In the genomic region with DNA sequence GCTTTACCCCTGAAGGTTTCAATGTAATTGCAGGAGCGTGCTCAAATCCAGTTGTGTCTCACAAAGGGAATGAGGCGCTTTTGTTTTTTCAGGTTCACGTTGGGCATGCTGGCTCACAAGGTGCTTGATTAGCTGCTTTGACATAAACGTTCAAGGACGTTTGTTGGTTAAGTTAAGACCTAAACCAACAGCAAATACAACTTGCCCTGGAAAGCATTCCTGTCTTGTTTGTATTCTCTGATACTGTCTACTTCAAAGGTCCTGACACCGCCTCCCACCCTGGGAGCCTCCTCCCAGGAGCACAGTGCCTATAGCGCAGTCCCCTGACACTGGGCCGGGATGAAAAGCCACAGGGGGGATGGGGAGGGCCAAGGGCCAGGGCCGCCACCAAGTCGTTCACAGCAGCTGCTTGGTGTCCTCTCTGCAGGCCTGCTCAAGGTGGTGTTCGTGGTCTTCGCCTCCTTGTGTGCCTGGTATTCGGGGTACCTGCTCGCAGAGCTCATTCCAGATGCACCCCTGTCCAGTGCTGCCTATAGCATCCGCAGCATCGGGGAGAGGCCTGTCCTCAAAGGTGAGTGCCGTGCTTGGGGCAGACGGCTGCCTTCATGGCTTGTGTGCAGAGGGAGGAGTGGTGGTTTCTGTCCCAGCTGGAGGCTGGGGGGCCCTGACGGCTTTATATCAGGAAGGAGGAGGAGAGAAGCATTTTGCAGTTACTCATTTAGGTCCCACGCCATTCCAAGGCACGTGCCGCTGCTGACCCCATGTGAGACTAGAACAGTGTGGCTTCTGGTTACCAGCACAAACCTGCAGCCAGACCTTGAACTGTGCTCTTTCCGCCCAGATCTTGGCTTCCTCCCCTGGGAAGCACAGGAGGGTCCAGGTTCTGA, we compare ENCODE assay signal across 1 cellular context.
TF ChIP-seq lines count a peak whose summit lies in the region.

No MANE protein-coding gene starts in this region.

TF ChIP-seq in HepG2, 621 proteins besides CTCF, POLR2A, EP300 and RAD21 (continued from another document and continues in another):
- TF ChIP-seq HNRNPK (IDR thresholded peaks at IDR 0.05; ENCODE audit: low read depth, low read length, poor library complexity, severe bottlenecking) (no peak), BHLHE40 (IDR thresholded peaks at IDR 0.05; ENCODE audit: low read length) (peak; percentile 93), ZBTB1 (CRISPR knock-in tag; IDR thresholded peaks at IDR 0.05; ENCODE audit: borderline replicate concordance) (no peak), SIX1 (CRISPR knock-in tag; IDR thresholded peaks at IDR 0.05; ENCODE audit: borderline replicate concordance) (peak; percentile 63; the same call in 1 of the 2 replicates), KDM4B (CRISPR knock-in tag; IDR thresholded peaks at IDR 0.05) (no peak), HNRNPLL (IDR thresholded peaks at IDR 0.05; ENCODE audit: low read depth, low read length, poor library complexity, severe bottlenecking) (no peak), SMC3 (IDR thresholded peaks at IDR 0.05; ENCODE audit: low read length) (no peak), GLI4 (CRISPR knock-in tag; IDR thresholded peaks at IDR 0.05; ENCODE audit: borderline replicate concordance) (no peak), ZNF484 (CRISPR knock-in tag; IDR thresholded peaks at IDR 0.05; ENCODE audit: borderline replicate concordance, low read depth) (no peak), TBX3 (IDR thresholded peaks at IDR 0.05; ENCODE audit: borderline replicate concordance) (peak; percentile 90), FLYWCH1 (CRISPR knock-in tag; IDR thresholded peaks at IDR 0.05) (no peak), ADNP (CRISPR knock-in tag; IDR thresholded peaks at IDR 0.05) (no peak), MTF1 (CRISPR knock-in tag; IDR thresholded peaks at IDR 0.05) (no peak), ZNF33B (CRISPR knock-in tag; IDR thresholded peaks at IDR 0.05) (no peak), ZBTB38 (CRISPR knock-in tag; IDR thresholded peaks at IDR 0.05) (peak; percentile 51; the same call in 1 of the 2 replicates), ZNF335 (CRISPR knock-in tag; IDR thresholded peaks at IDR 0.05) (no peak), MAFK (conservative IDR thresholded peaks at IDR 0.05 in 1 of 2, IDR thresholded peaks at IDR 0.05 in 1 of 2; ENCODE audit: low read length in 2 of 2) (peak; percentile 64 to 70; a peak in 3 of 4 replicates), GZF1 (CRISPR knock-in tag; IDR thresholded peaks at IDR 0.05) (no peak), SIX4 (CRISPR knock-in tag; IDR thresholded peaks at IDR 0.05) (peak; percentile 85), RXRA (CRISPR knock-in tag; IDR thresholded peaks at IDR 0.05) (peak; percentile 86), CBX5 (CRISPR knock-in tag; IDR thresholded peaks at IDR 0.05; ENCODE audit: borderline replicate concordance) (peak; percentile 73), SALL2 (CRISPR knock-in tag; IDR thresholded peaks at IDR 0.05) (peak; percentile 93), ZMAT3 (CRISPR knock-in tag; conservative IDR thresholded peaks at IDR 0.05) (peak; percentile 87; the same call in 1 of the 2 replicates), ZNF547 (CRISPR knock-in tag; IDR thresholded peaks at IDR 0.05) (0 out of 2 replicates have a peak, but pooled peaks have one; percentile 21), ZNF20 (CRISPR knock-in tag; IDR thresholded peaks at IDR 0.05) (no peak)
- TF ChIP-seq, protein P1, sequence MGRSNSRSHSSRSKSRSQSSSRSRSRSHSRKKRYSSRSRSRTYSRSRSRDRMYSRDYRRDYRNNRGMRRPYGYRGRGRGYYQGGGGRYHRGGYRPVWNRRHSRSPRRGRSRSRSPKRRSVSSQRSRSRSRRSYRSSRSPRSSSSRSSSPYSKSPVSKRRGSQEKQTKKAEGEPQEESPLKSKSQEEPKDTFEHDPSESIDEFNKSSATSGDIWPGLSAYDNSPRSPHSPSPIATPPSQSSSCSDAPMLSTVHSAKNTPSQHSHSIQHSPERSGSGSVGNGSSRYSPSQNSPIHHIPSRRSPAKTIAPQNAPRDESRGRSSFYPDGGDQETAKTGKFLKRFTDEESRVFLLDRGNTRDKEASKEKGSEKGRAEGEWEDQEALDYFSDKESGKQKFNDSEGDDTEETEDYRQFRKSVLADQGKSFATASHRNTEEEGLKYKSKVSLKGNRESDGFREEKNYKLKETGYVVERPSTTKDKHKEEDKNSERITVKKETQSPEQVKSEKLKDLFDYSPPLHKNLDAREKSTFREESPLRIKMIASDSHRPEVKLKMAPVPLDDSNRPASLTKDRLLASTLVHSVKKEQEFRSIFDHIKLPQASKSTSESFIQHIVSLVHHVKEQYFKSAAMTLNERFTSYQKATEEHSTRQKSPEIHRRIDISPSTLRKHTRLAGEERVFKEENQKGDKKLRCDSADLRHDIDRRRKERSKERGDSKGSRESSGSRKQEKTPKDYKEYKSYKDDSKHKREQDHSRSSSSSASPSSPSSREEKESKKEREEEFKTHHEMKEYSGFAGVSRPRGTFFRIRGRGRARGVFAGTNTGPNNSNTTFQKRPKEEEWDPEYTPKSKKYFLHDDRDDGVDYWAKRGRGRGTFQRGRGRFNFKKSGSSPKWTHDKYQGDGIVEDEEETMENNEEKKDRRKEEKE (IDR thresholded peaks at IDR 0.05): no peak
- TF ChIP-seq, protein P2, sequence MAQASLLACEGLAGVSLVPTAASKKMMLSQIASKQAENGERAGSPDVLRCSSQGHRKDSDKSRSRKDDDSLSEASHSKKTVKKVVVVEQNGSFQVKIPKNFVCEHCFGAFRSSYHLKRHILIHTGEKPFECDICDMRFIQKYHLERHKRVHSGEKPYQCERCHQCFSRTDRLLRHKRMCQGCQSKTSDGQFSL (CRISPR knock-in tag; IDR thresholded peaks at IDR 0.05): no peak
- TF ChIP-seq, protein P3, sequence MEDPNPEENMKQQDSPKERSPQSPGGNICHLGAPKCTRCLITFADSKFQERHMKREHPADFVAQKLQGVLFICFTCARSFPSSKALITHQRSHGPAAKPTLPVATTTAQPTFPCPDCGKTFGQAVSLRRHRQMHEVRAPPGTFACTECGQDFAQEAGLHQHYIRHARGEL (CRISPR knock-in tag; IDR thresholded peaks at IDR 0.05): no peak
- TF ChIP-seq, protein P4, sequence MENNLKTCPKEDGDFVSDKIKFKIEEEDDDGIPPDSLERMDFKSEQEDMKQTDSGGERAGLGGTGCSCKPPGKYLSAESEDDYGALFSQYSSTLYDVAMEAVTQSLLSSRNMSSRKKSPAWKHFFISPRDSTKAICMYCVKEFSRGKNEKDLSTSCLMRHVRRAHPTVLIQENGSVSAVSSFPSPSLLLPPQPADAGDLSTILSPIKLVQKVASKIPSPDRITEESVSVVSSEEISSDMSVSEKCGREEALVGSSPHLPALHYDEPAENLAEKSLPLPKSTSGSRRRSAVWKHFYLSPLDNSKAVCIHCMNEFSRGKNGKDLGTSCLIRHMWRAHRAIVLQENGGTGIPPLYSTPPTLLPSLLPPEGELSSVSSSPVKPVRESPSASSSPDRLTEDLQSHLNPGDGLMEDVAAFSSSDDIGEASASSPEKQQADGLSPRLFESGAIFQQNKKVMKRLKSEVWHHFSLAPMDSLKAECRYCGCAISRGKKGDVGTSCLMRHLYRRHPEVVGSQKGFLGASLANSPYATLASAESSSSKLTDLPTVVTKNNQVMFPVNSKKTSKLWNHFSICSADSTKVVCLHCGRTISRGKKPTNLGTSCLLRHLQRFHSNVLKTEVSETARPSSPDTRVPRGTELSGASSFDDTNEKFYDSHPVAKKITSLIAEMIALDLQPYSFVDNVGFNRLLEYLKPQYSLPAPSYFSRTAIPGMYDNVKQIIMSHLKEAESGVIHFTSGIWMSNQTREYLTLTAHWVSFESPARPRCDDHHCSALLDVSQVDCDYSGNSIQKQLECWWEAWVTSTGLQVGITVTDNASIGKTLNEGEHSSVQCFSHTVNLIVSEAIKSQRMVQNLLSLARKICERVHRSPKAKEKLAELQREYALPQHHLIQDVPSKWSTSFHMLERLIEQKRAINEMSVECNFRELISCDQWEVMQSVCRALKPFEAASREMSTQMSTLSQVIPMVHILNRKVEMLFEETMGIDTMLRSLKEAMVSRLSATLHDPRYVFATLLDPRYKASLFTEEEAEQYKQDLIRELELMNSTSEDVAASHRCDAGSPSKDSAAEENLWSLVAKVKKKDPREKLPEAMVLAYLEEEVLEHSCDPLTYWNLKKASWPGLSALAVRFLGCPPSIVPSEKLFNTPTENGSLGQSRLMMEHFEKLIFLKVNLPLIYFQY (CRISPR knock-in tag; IDR thresholded peaks at IDR 0.05; ENCODE audit: borderline replicate concordance): no peak; the same call in 1 of the 2 replicates
- TF ChIP-seq, protein P5, sequence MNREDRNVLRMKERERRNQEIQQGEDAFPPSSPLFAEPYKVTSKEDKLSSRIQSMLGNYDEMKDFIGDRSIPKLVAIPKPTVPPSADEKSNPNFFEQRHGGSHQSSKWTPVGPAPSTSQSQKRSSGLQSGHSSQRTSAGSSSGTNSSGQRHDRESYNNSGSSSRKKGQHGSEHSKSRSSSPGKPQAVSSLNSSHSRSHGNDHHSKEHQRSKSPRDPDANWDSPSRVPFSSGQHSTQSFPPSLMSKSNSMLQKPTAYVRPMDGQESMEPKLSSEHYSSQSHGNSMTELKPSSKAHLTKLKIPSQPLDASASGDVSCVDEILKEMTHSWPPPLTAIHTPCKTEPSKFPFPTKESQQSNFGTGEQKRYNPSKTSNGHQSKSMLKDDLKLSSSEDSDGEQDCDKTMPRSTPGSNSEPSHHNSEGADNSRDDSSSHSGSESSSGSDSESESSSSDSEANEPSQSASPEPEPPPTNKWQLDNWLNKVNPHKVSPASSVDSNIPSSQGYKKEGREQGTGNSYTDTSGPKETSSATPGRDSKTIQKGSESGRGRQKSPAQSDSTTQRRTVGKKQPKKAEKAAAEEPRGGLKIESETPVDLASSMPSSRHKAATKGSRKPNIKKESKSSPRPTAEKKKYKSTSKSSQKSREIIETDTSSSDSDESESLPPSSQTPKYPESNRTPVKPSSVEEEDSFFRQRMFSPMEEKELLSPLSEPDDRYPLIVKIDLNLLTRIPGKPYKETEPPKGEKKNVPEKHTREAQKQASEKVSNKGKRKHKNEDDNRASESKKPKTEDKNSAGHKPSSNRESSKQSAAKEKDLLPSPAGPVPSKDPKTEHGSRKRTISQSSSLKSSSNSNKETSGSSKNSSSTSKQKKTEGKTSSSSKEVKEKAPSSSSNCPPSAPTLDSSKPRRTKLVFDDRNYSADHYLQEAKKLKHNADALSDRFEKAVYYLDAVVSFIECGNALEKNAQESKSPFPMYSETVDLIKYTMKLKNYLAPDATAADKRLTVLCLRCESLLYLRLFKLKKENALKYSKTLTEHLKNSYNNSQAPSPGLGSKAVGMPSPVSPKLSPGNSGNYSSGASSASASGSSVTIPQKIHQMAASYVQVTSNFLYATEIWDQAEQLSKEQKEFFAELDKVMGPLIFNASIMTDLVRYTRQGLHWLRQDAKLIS (CRISPR knock-in tag; IDR thresholded peaks at IDR 0.05): 0 out of 2 replicates have a peak, but pooled peaks have one; percentile 30
- TF ChIP-seq, protein P6, sequence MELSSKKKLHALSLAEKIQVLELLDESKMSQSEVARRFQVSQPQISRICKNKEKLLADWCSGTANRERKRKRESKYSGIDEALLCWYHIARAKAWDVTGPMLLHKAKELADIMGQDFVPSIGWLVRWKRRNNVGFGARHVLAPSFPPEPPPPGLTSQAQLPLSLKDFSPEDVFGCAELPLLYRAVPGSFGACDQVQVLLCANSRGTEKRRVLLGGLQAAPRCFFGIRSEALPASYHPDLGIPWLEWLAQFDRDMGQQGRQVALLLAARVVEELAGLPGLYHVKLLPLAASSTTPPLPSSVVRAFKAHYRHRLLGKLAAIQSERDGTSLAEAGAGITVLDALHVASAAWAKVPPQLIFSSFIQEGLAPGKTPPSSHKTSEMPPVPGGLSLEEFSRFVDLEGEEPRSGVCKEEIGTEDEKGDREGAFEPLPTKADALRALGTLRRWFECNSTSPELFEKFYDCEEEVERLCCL (CRISPR knock-in tag; IDR thresholded peaks at IDR 0.05; ENCODE audit: borderline replicate concordance): peak; percentile 64; the same call in 1 of the 2 replicates
- TF ChIP-seq, protein P7, sequence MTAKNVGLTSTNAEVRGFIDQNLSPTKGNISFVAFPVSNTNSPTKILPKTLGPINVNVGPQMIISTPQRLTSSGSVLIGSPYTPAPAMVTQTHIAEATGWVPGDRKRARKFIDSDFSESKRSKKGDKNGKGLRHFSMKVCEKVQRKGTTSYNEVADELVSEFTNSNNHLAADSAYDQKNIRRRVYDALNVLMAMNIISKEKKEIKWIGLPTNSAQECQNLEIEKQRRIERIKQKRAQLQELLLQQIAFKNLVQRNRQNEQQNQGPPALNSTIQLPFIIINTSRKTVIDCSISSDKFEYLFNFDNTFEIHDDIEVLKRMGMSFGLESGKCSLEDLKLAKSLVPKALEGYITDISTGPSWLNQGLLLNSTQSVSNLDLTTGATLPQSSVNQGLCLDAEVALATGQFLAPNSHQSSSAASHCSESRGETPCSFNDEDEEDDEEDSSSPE (CRISPR knock-in tag; IDR thresholded peaks at IDR 0.05): no peak
- TF ChIP-seq, protein P8, sequence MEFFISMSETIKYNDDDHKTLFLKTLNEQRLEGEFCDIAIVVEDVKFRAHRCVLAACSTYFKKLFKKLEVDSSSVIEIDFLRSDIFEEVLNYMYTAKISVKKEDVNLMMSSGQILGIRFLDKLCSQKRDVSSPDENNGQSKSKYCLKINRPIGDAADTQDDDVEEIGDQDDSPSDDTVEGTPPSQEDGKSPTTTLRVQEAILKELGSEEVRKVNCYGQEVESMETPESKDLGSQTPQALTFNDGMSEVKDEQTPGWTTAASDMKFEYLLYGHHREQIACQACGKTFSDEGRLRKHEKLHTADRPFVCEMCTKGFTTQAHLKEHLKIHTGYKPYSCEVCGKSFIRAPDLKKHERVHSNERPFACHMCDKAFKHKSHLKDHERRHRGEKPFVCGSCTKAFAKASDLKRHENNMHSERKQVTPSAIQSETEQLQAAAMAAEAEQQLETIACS (CRISPR knock-in tag; IDR thresholded peaks at IDR 0.05): no peak
- TF ChIP-seq, protein P9, sequence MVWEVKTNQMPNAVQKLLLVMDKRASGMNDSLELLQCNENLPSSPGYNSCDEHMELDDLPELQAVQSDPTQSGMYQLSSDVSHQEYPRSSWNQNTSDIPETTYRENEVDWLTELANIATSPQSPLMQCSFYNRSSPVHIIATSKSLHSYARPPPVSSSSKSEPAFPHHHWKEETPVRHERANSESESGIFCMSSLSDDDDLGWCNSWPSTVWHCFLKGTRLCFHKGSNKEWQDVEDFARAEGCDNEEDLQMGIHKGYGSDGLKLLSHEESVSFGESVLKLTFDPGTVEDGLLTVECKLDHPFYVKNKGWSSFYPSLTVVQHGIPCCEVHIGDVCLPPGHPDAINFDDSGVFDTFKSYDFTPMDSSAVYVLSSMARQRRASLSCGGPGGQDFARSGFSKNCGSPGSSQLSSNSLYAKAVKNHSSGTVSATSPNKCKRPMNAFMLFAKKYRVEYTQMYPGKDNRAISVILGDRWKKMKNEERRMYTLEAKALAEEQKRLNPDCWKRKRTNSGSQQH (CRISPR knock-in tag; IDR thresholded peaks at IDR 0.05; ENCODE audit: low read depth): peak; percentile 37; the same call in 1 of the 2 replicates
- TF ChIP-seq, protein P10, sequence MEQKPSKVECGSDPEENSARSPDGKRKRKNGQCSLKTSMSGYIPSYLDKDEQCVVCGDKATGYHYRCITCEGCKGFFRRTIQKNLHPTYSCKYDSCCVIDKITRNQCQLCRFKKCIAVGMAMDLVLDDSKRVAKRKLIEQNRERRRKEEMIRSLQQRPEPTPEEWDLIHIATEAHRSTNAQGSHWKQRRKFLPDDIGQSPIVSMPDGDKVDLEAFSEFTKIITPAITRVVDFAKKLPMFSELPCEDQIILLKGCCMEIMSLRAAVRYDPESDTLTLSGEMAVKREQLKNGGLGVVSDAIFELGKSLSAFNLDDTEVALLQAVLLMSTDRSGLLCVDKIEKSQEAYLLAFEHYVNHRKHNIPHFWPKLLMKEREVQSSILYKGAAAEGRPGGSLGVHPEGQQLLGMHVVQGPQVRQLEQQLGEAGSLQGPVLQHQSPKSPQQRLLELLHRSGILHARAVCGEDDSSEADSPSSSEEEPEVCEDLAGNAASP (CRISPR knock-in tag; IDR thresholded peaks at IDR 0.05; ENCODE audit: borderline replicate concordance): peak; percentile 86; the same call in 1 of the 2 replicates
